Comparison of ENCODE assay signal across 1 cellular context in genomic region chr17:42677921-42678781, GRCh38.
TF ChIP-seq lines count a peak whose summit lies in the region.

No MANE protein-coding gene starts in this region.

TF ChIP-seq in liver, 16 proteins besides CTCF, POLR2A, EP300 and RAD21 (continued from another document):
- TF ChIP-seq, protein P1, sequence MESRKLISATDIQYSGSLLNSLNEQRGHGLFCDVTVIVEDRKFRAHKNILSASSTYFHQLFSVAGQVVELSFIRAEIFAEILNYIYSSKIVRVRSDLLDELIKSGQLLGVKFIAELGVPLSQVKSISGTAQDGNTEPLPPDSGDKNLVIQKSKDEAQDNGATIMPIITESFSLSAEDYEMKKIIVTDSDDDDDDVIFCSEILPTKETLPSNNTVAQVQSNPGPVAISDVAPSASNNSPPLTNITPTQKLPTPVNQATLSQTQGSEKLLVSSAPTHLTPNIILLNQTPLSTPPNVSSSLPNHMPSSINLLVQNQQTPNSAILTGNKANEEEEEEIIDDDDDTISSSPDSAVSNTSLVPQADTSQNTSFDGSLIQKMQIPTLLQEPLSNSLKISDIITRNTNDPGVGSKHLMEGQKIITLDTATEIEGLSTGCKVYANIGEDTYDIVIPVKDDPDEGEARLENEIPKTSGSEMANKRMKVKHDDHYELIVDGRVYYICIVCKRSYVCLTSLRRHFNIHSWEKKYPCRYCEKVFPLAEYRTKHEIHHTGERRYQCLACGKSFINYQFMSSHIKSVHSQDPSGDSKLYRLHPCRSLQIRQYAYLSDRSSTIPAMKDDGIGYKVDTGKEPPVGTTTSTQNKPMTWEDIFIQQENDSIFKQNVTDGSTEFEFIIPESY (IDR thresholded peaks at IDR 0.05) = peak; percentile 73
- TF ChIP-seq YY1 (IDR thresholded peaks at IDR 0.05) = peak; percentile 77
TF ChIP-seq in liver: peak in this region for 7.
